2 cellular contexts compared by ENCODE assay signal in the genomic region with DNA sequence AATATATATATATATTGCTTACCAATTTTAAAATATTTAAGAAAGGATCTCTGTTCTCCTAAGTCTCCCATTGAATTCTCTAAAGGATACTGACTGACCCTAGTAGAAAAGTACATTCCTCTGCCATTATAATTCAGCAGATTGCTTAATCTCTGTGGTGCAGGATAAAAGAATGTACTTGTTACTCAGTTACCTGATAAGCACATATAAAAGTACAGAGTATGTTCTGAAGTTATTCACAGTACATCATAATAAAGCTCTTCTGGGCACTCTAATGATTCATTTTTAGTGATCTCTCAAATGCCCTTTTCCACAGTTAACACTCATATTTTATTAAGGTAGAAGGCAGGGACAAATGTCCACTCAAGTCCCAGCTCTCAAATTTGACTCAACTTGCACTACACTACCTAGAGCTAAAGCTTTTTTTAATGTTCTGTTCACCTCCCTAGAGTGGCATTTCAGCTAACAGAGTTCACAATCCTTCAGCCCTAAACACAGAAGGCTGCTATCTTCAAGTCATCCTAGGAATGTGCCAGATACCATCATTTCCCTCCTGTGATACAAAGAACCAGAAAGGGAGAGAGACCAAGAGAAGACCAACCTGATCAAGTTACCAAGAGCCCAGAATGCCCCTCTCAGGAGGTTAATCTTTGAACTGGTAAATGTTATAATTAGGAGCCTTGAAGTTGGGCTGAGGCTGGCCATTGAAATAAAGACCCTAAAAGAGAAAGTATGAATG.
TF ChIP-seq lines count a peak whose summit lies in the region.

No MANE protein-coding gene starts in this region.

TF ChIP-seq in IMR-90, 13 proteins besides CTCF, POLR2A, EP300 and RAD21:
- TF ChIP-seq MXI1 (IDR thresholded peaks at IDR 0.05; ENCODE audit: borderline replicate concordance, low read depth, low read length): no peak
- peak; percentile 97 for TF ChIP-seq CEBPB (IDR thresholded peaks at IDR 0.05; ENCODE audit: low read depth, low read length)

TF ChIP-seq in GM12878, 131 proteins besides CTCF, POLR2A, EP300 and RAD21:
- TF ChIP-seq FOS (IDR thresholded peaks at IDR 0.05; ENCODE audit: borderline replicate concordance, extremely low read depth, insufficient read length): no peak
- TF ChIP-seq ATF7 (IDR thresholded peaks at IDR 0.05; ENCODE audit: low read depth): no peak
- TF ChIP-seq, protein P1, sequence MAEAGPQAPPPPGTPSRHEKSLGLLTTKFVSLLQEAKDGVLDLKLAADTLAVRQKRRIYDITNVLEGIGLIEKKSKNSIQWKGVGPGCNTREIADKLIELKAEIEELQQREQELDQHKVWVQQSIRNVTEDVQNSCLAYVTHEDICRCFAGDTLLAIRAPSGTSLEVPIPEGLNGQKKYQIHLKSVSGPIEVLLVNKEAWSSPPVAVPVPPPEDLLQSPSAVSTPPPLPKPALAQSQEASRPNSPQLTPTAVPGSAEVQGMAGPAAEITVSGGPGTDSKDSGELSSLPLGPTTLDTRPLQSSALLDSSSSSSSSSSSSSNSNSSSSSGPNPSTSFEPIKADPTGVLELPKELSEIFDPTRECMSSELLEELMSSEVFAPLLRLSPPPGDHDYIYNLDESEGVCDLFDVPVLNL (IDR thresholded peaks at IDR 0.05; ENCODE audit: low read depth, low read length): no peak
- no peak for TF ChIP-seq SUZ12 (IDR thresholded peaks at IDR 0.05; ENCODE audit: unreplicated experiment)
- no peak for TF ChIP-seq NFIC (IDR thresholded peaks at IDR 0.05; ENCODE audit: low read depth, low read length)
- no peak for TF ChIP-seq NR2F1 (conservative IDR thresholded peaks at IDR 0.05)
- TF ChIP-seq POLR2AphosphoS5 (IDR thresholded peaks at IDR 0.05; ENCODE audit: low read length): no peak
- no peak for TF ChIP-seq CREB1 (IDR thresholded peaks at IDR 0.05; ENCODE audit: low read depth)
- TF ChIP-seq GABPA (IDR thresholded peaks at IDR 0.05; ENCODE audit: low read depth): no peak
- no peak for TF ChIP-seq CHD1 (IDR thresholded peaks at IDR 0.05; ENCODE audit: low read depth, low read length)
- TF ChIP-seq BMI1 (IDR thresholded peaks at IDR 0.05; ENCODE audit: borderline replicate concordance): no peak
- no peak for TF ChIP-seq GATAD2B (conservative IDR thresholded peaks at IDR 0.05; ENCODE audit: low read depth)
- TF ChIP-seq WRNIP1 (IDR thresholded peaks at IDR 0.05; ENCODE audit: borderline replicate concordance, low read depth, low read length): no peak
- TF ChIP-seq SPI1 (IDR thresholded peaks at IDR 0.05; ENCODE audit: borderline replicate concordance, insufficient read depth, low read depth, low read length): no peak
- no peak for TF ChIP-seq EZH2 (IDR thresholded peaks at IDR 0.05; ENCODE audit: borderline replicate concordance, control insufficient read depth, low read depth, low read length)
- no peak for TF ChIP-seq MTA2 (IDR thresholded peaks at IDR 0.05; ENCODE audit: low read depth)
- TF ChIP-seq TCF3 (IDR thresholded peaks at IDR 0.05; ENCODE audit: borderline replicate concordance, insufficient read depth, low read depth, low read length): no peak
- TF ChIP-seq RCOR1 (conservative IDR thresholded peaks at IDR 0.05; ENCODE audit: low read depth, low read length): no peak
- no peak for TF ChIP-seq ASH2L (IDR thresholded peaks at IDR 0.05; ENCODE audit: borderline replicate concordance, low read depth)
